In genomic region chr1:110084226-110085078, GRCh38 we compare ENCODE assay signal across 9 cellular contexts. TPM values are rescaled to one million over a fixed set of nuclear protein-coding genes. Genes with fewer than 3 reads are reported as not detected.
DNase-seq lines count a peak whose midpoint lies in the region; ATAC-seq and TF ChIP-seq lines count a peak whose summit lies in the region.
"Had no signal": no experiment of that assay in that cellular context is flagged by ENCODE, and none has a peak within 500 bp of the region (broad histone marks: within the 10 kb centered on the region; RNA-seq: fewer than 3 reads in every experiment).

No MANE protein-coding gene starts in this region.

- no peak for DNase-seq in activated CD4-positive, CD25-positive, alpha-beta regulatory T cell (lab: John Stamatoyannopoulos, UW)
- DNase-seq in fibroblast of lung (ENCODE audit: low read depth in 2 of 2) (peak; percentile 43 to 50), naive B cell (peak; percentile 42), aorta (peak; percentile 72 to 87), NCI-H1092 treated with DMSO at 0.1 percent for 48 hours (lab: John Stamatoyannopoulos, UW) (no peak)

- H3K36me3 Mint-ChIP-seq in naive B cell: no peaks in the 10 kb centered on the region

- WGBS in aorta, 2 donors: 5 to 6% methylated on average over 68 to 72 of the region's 72 CpGs

- peaks cover 36% of the 10 kb centered on the region for H3K27me3 ChIP-seq in fibroblast of lung (ENCODE audit: control insufficient read depth, insufficient read depth, low read length)
- no peaks in the 10 kb centered on the region for H3K27me3 ChIP-seq in aorta (ENCODE audit: control insufficient read depth in 1 of 2, insufficient read depth in 2 of 2, low read length in 1 of 2)

- H3K9me3 ChIP-seq in fibroblast of lung (ENCODE audit: control insufficient read depth, insufficient read depth, low read depth, low read length): no peaks in the 10 kb centered on the region
- H3K9me3 ChIP-seq in aorta (ENCODE audit: control insufficient read depth, low read length): no peaks in the 10 kb centered on the region

- H3K4me1 ChIP-seq in fibroblast of lung (ENCODE audit: control insufficient read depth, extremely low read depth, insufficient read depth, low read length) (no peaks in the 10 kb centered on the region), aorta (ENCODE audit: control insufficient read depth in 1 of 2, insufficient read depth in 2 of 2, low read length in 2 of 2) (no peaks in the 10 kb centered on the region)

- no peaks in the 10 kb centered on the region for H3K9me3 Mint-ChIP-seq in naive B cell

- H2AFZ ChIP-seq in fibroblast of lung (ENCODE audit: low read length): peak overlapping the region; percentile 7

- peaks cover 38 to 83% (median 69%) of the 10 kb centered on the region in 3 donors for H3K27me3 Mint-ChIP-seq in naive B cell

- H3K27ac ChIP-seq in fibroblast of lung (ENCODE audit: insufficient read depth, low read length): no peak overlapping the region
- H3K27ac ChIP-seq in aorta (ENCODE audit: low read depth in 1 of 2, low read length in 2 of 2): no peak overlapping the region
- H3K27ac ChIP-seq: VCaP had no signal

- H3K27ac Mint-ChIP-seq in naive B cell: peak overlapping the region in 4 of 6 donors; percentile 4 to 85 (median 20)

- peak; percentile 71 to 73 for ATAC-seq in activated CD4-positive, CD25-positive, alpha-beta regulatory T cell treated with anti-CD3 and anti-CD28 coated beads, Interleukin-2, amount 50 U/mL, for 24 hours
- peak; percentile 73 to 74 for ATAC-seq in naive B cell (ENCODE audit: low read depth in 2 of 2)
- ATAC-seq in aorta (ENCODE audit: low FRiP score): peak; percentile 87
- ATAC-seq in GM21526 (IDR thresholded peaks at IDR 0.05; ENCODE audit: low FRiP score, unreplicated experiment): no peak

- no peaks in the 10 kb centered on the region for H3K79me2 ChIP-seq in fibroblast of lung (ENCODE audit: control insufficient read depth, insufficient read depth, low read length)

- H3K4me2 ChIP-seq in fibroblast of lung (ENCODE audit: extremely low read depth, insufficient read depth, low read length): peak overlapping the region; percentile 88

- H3K36me3 ChIP-seq in fibroblast of lung (ENCODE audit: control insufficient read depth, insufficient read depth, low read length) (no peaks in the 10 kb centered on the region), aorta (ENCODE audit: control insufficient read depth in 1 of 2, insufficient read depth in 2 of 2, low read length in 1 of 2) (no peaks in the 10 kb centered on the region)

- no peaks in the 10 kb centered on the region for H4K20me1 ChIP-seq in fibroblast of lung (ENCODE audit: control insufficient read depth, extremely low read depth, insufficient read depth, low read length)

- no peak for TF ChIP-seq CTCF in WI38 (IDR thresholded peaks at IDR 0.05; ENCODE audit: low read depth, low read length)
- no peak for TF ChIP-seq CTCF in fibroblast of lung (conservative IDR thresholded peaks at IDR 0.05 in 1 of 2, IDR thresholded peaks at IDR 0.05 in 1 of 2; ENCODE audit: low read depth in 1 of 2, low read length in 2 of 2)

- H3K4me3 Mint-ChIP-seq in naive B cell: peak overlapping the region; percentile 80 to 96 (median 91)

- intact Hi-C loops in aorta (cut with DNase I): no loop called here

- H3K9ac ChIP-seq in fibroblast of lung (ENCODE audit: insufficient read depth, low read length): peak overlapping the region; percentile 3

- peaks cover 20 to 27% (median 21%) of the 10 kb centered on the region in 3 donors for H3K4me1 Mint-ChIP-seq in naive B cell

- H3K4me3 ChIP-seq in WI38 (ENCODE audit: low read depth, low read length) (peak overlapping the region; percentile 49), fibroblast of lung (replicated peaks in 1 of 4; ENCODE audit: control extremely low read depth in 1 of 4, insufficient read depth in 1 of 4, low read depth in 3 of 4, low read length in 4 of 4) (peak overlapping the region; percentile 22 to 59 (median 44)), aorta (ENCODE audit: low read length in 2 of 2) (peak overlapping the region; percentile 32 to 65)

RNA-seq across cellular contexts. Expression of gene ALX3, which starts 14.0 kb away (rescaled TPM):
- not detected in 2 replicates for total RNA-seq in fibroblast of lung
- not detected in 2 replicates for polyA plus RNA-seq in fibroblast of lung
- not detected in 2 replicates for polyA plus RNA-seq in fibroblast of lung (2012)
- polyA minus RNA-seq in fibroblast of lung (ENCODE audit: low replicate concordance): not detected in 2 replicates
- polyA plus RNA-seq in naive B cell (ENCODE audit: low read depth in 6 of 6): not detected
- not detected for total RNA-seq in aorta
- not detected for polyA plus RNA-seq in aorta

RNA-seq across cellular contexts. Expression of gene UBL4B, which starts 27.8 kb away (rescaled TPM):
- total RNA-seq in fibroblast of lung (under 0.01 TPM in 1 of 2 replicates, not detected in the other), aorta (not detected)
- polyA plus RNA-seq in fibroblast of lung (not detected in 2 replicates), naive B cell (ENCODE audit: low read depth in 6 of 6) (not detected), aorta (not detected)
- polyA plus RNA-seq in fibroblast of lung (2012): not detected in 2 replicates
- polyA minus RNA-seq in fibroblast of lung (ENCODE audit: low replicate concordance): not detected in 2 replicates

RNA-seq across cellular contexts. Expression of gene STRIP1, which starts 50.0 kb away (rescaled TPM):
- total RNA-seq in fibroblast of lung (41.9 and 43.8 TPM in 2 replicates), aorta (10 to 100 TPM; 28.6 to 45.9 TPM)
- polyA plus RNA-seq in fibroblast of lung (17.2 and 27.0 TPM in 2 replicates), naive B cell (ENCODE audit: low read depth in 6 of 6) (10 to 100 TPM; 19.3 to 45.4 (median 24.1) TPM), aorta (10 to 100 TPM in 1 of 2 donors, 1 to 10 TPM in 1; 8.3 to 26.0 TPM)
- polyA plus RNA-seq in fibroblast of lung (2012): 12.2 and 18.5 TPM in 2 replicates
- 24.0 and 28.1 TPM in 2 replicates for polyA minus RNA-seq in fibroblast of lung (ENCODE audit: low replicate concordance)

Comparison
In these comparisons a context has a peak if more than half of its experiments do, and no peak if none do; other contexts are left out.
1. DNase-seq: peak in fibroblast of lung (2 of 2), naive B cell (single experiment) and aorta (2 of 2); none in activated CD4-positive, CD25-positive, alpha-beta regulatory T cell (0 of 4) and NCI-H1092 treated with DMSO at 0.1 percent for 48 hours (single experiment).
2. Peak in every context shown above with its lines, with median percentiles within 50 percentile points of each other: H3K4me3 ChIP-seq.